In genomic region chr1:63014267-63014666, GRCh38 we compare ENCODE assay signal across 3 cellular contexts.
TF ChIP-seq lines count a peak whose summit lies in the region.

No MANE protein-coding gene starts in this region.

TF ChIP-seq in HEK293, 187 proteins besides CTCF, POLR2A, EP300 and RAD21 (continued from another document and continues in another):
- TF ChIP-seq, protein P1, sequence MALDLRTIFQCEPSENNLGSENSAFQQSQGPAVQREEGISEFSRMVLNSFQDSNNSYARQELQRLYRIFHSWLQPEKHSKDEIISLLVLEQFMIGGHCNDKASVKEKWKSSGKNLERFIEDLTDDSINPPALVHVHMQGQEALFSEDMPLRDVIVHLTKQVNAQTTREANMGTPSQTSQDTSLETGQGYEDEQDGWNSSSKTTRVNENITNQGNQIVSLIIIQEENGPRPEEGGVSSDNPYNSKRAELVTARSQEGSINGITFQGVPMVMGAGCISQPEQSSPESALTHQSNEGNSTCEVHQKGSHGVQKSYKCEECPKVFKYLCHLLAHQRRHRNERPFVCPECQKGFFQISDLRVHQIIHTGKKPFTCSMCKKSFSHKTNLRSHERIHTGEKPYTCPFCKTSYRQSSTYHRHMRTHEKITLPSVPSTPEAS (tag by site-specific recombination; IDR thresholded peaks at IDR 0.05), result no peak
- TF ChIP-seq PRDM6 (tag by site-specific recombination; IDR thresholded peaks at IDR 0.05), result no peak
- TF ChIP-seq ZNF768 (tag by site-specific recombination; IDR thresholded peaks at IDR 0.05), result no peak
- no peak for TF ChIP-seq ZNF335 (tag by site-specific recombination; conservative IDR thresholded peaks at IDR 0.05)
- TF ChIP-seq ZNF423 (tag by site-specific recombination; IDR thresholded peaks at IDR 0.05), result no peak
- TF ChIP-seq ZNF521 (tag by site-specific recombination; IDR thresholded peaks at IDR 0.05), result no peak
- TF ChIP-seq ZNF133 (tag by site-specific recombination; IDR thresholded peaks at IDR 0.05), result no peak
- no peak for TF ChIP-seq HIC1 (tag by site-specific recombination; IDR thresholded peaks at IDR 0.05)
- TF ChIP-seq ZNF366 (tag by site-specific recombination; conservative IDR thresholded peaks at IDR 0.05), result no peak
- no peak for TF ChIP-seq ZNF670 (tag by site-specific recombination; IDR thresholded peaks at IDR 0.05; ENCODE audit: low read depth)
- TF ChIP-seq ZNF10 (tag by site-specific recombination; IDR thresholded peaks at IDR 0.05), result no peak
- TF ChIP-seq ZNF76 (tag by site-specific recombination; IDR thresholded peaks at IDR 0.05; ENCODE audit: borderline replicate concordance, low read depth), result no peak
- no peak for TF ChIP-seq SCRT1 (tag by site-specific recombination; IDR thresholded peaks at IDR 0.05; ENCODE audit: borderline replicate concordance)
- no peak for TF ChIP-seq ZNF157 (tag by site-specific recombination; IDR thresholded peaks at IDR 0.05)
- TF ChIP-seq ZNF146 (tag by site-specific recombination; IDR thresholded peaks at IDR 0.05), result peak; percentile 85
- peak; percentile 65; the same call in 1 of the 2 replicates for TF ChIP-seq ZNF140 (tag by site-specific recombination; IDR thresholded peaks at IDR 0.05)
- TF ChIP-seq SP7 (tag by site-specific recombination; IDR thresholded peaks at IDR 0.05), result no peak
- TF ChIP-seq, protein P2, sequence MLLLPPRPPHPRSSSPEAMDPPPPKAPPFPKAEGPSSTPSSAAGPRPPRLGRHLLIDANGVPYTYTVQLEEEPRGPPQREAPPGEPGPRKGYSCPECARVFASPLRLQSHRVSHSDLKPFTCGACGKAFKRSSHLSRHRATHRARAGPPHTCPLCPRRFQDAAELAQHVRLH (tag by site-specific recombination; IDR thresholded peaks at IDR 0.05), result 0 out of 2 replicates have a peak, but pooled peaks have one; percentile 38

TF ChIP-seq in GM12878, 131 proteins besides CTCF, POLR2A, EP300 and RAD21:
- TF ChIP-seq, protein P3, sequence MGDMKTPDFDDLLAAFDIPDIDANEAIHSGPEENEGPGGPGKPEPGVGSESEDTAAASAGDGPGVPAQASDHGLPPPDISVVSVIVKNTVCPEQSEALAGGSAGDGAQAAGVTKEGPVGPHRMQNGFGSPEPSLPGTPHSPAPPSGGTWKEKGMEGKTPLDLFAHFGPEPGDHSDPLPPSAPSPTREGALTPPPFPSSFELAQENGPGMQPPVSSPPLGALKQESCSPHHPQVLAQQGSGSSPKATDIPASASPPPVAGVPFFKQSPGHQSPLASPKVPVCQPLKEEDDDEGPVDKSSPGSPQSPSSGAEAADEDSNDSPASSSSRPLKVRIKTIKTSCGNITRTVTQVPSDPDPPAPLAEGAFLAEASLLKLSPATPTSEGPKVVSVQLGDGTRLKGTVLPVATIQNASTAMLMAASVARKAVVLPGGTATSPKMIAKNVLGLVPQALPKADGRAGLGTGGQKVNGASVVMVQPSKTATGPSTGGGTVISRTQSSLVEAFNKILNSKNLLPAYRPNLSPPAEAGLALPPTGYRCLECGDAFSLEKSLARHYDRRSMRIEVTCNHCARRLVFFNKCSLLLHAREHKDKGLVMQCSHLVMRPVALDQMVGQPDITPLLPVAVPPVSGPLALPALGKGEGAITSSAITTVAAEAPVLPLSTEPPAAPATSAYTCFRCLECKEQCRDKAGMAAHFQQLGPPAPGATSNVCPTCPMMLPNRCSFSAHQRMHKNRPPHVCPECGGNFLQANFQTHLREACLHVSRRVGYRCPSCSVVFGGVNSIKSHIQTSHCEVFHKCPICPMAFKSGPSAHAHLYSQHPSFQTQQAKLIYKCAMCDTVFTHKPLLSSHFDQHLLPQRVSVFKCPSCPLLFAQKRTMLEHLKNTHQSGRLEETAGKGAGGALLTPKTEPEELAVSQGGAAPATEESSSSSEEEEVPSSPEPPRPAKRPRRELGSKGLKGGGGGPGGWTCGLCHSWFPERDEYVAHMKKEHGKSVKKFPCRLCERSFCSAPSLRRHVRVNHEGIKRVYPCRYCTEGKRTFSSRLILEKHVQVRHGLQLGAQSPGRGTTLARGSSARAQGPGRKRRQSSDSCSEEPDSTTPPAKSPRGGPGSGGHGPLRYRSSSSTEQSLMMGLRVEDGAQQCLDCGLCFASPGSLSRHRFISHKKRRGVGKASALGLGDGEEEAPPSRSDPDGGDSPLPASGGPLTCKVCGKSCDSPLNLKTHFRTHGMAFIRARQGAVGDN (IDR thresholded peaks at IDR 0.05), result no peak
- peak; percentile 38; the same call in 1 of the 2 replicates for TF ChIP-seq ZNF24 (IDR thresholded peaks at IDR 0.05)

TF ChIP-seq in K562, 482 proteins besides CTCF, POLR2A, EP300 and RAD21 (continued from another document):
- TF ChIP-seq, protein P4, sequence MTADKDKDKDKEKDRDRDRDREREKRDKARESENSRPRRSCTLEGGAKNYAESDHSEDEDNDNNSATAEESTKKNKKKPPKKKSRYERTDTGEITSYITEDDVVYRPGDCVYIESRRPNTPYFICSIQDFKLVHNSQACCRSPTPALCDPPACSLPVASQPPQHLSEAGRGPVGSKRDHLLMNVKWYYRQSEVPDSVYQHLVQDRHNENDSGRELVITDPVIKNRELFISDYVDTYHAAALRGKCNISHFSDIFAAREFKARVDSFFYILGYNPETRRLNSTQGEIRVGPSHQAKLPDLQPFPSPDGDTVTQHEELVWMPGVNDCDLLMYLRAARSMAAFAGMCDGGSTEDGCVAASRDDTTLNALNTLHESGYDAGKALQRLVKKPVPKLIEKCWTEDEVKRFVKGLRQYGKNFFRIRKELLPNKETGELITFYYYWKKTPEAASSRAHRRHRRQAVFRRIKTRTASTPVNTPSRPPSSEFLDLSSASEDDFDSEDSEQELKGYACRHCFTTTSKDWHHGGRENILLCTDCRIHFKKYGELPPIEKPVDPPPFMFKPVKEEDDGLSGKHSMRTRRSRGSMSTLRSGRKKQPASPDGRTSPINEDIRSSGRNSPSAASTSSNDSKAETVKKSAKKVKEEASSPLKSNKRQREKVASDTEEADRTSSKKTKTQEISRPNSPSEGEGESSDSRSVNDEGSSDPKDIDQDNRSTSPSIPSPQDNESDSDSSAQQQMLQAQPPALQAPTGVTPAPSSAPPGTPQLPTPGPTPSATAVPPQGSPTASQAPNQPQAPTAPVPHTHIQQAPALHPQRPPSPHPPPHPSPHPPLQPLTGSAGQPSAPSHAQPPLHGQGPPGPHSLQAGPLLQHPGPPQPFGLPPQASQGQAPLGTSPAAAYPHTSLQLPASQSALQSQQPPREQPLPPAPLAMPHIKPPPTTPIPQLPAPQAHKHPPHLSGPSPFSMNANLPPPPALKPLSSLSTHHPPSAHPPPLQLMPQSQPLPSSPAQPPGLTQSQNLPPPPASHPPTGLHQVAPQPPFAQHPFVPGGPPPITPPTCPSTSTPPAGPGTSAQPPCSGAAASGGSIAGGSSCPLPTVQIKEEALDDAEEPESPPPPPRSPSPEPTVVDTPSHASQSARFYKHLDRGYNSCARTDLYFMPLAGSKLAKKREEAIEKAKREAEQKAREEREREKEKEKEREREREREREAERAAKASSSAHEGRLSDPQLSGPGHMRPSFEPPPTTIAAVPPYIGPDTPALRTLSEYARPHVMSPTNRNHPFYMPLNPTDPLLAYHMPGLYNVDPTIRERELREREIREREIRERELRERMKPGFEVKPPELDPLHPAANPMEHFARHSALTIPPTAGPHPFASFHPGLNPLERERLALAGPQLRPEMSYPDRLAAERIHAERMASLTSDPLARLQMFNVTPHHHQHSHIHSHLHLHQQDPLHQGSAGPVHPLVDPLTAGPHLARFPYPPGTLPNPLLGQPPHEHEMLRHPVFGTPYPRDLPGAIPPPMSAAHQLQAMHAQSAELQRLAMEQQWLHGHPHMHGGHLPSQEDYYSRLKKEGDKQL (CRISPR knock-in tag; IDR thresholded peaks at IDR 0.05; ENCODE audit: borderline replicate concordance), result no peak
- no peak for TF ChIP-seq ZNF583 (CRISPR knock-in tag; IDR thresholded peaks at IDR 0.05)
- TF ChIP-seq ZNF146 (CRISPR knock-in tag; IDR thresholded peaks at IDR 0.05; ENCODE audit: unreplicated experiment), result peak; percentile 87
- TF ChIP-seq ZNF778 (CRISPR knock-in tag; IDR thresholded peaks at IDR 0.05), result no peak
- TF ChIP-seq, protein P5, sequence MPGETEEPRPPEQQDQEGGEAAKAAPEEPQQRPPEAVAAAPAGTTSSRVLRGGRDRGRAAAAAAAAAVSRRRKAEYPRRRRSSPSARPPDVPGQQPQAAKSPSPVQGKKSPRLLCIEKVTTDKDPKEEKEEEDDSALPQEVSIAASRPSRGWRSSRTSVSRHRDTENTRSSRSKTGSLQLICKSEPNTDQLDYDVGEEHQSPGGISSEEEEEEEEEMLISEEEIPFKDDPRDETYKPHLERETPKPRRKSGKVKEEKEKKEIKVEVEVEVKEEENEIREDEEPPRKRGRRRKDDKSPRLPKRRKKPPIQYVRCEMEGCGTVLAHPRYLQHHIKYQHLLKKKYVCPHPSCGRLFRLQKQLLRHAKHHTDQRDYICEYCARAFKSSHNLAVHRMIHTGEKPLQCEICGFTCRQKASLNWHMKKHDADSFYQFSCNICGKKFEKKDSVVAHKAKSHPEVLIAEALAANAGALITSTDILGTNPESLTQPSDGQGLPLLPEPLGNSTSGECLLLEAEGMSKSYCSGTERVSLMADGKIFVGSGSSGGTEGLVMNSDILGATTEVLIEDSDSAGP (CRISPR knock-in tag; IDR thresholded peaks at IDR 0.05), result no peak
